8 cellular contexts compared by ENCODE assay signal in genomic region chr1:198660341-198661056, GRCh38. TPM values are rescaled to one million over a fixed set of nuclear protein-coding genes. Genes with fewer than 3 reads are reported as not detected.
A peak's percentile ranks its signal among the peaks of the same experiment; 100 is the strongest.
DNase-seq lines count a peak whose midpoint lies in the region; ATAC-seq and TF ChIP-seq lines count a peak whose summit lies in the region.

No MANE protein-coding gene starts in this region.

- H3K36me3 ChIP-seq in OCI-LY1 (ENCODE audit: insufficient read depth, low read length), result peaks cover 56% of the 10 kb centered on the region
- no peaks in the 10 kb centered on the region for H3K36me3 ChIP-seq in tibial artery

- H3K4me1 Mint-ChIP-seq in activated CD8-positive, alpha-beta memory T cell treated with anti-CD3 and anti-CD28 coated beads, Interleukin-2, amount 10 ng/mL, durations not matched to agents 7 days and 5 days, result peaks cover 76% of the 10 kb centered on the region
- H3K4me1 Mint-ChIP-seq in stimulated activated effector memory CD8-positive, alpha-beta T cell treated with anti-CD3 and anti-CD28 coated beads, Interleukin-12 subunit alpha, Interleukin-12 subunit beta, amount 100 ng/mL, for 72 hours, result peaks cover 71% of the 10 kb centered on the region

- peak overlapping the region; percentile 1; the same call in 1 of the 2 replicates for H3K4me2 ChIP-seq in OCI-LY1 (ENCODE audit: low read length)

- H3K27me3 Mint-ChIP-seq in activated CD8-positive, alpha-beta memory T cell treated with anti-CD3 and anti-CD28 coated beads, Interleukin-2, amount 10 ng/mL, durations not matched to agents 7 days and 5 days, result no peaks in the 10 kb centered on the region

- no peaks in the 10 kb centered on the region for H4K20me1 ChIP-seq in OCI-LY1 (ENCODE audit: insufficient read depth, low read length)

- no peaks in the 10 kb centered on the region for H3K27me3 ChIP-seq in OCI-LY1 (ENCODE audit: insufficient read depth, low read length)
- no peaks in the 10 kb centered on the region for H3K27me3 ChIP-seq in tibial artery

- CTCF ChIA-PET in activated CD8-positive, alpha-beta memory T cell treated with anti-CD3 and anti-CD28 coated beads, Interleukin-2, amount 10 ng/mL, durations not matched to agents 7 days and 5 days (lab: Charles Lee), result interaction anchor here (1.1 to 1.9 kb wide), 2 partner anchors 11 to 21 kb away, joined by 4 to 6 read pairs; no protein-coding TSS in a partner anchor

- H3K4me1 ChIP-seq in OCI-LY1 (ENCODE audit: insufficient read depth, low read length, severe bottlenecking) (peaks cover 95% of the 10 kb centered on the region), tibial artery (peaks cover 0 to 14% (median 4%) of the 10 kb centered on the region in 4 donors)

- H3K9me3 Mint-ChIP-seq in activated CD8-positive, alpha-beta memory T cell treated with anti-CD3 and anti-CD28 coated beads, Interleukin-2, amount 10 ng/mL, durations not matched to agents 7 days and 5 days (ENCODE audit: low read depth), result no peaks in the 10 kb centered on the region
- no peaks in the 10 kb centered on the region for H3K9me3 Mint-ChIP-seq in stimulated activated effector memory CD8-positive, alpha-beta T cell treated with anti-CD3 and anti-CD28 coated beads, Interleukin-12 subunit alpha, Interleukin-12 subunit beta, amount 100 ng/mL, for 72 hours

- peak overlapping the region; percentile 55 for H3K27ac ChIP-seq in OCI-LY1 (ENCODE audit: low read depth, low read length, poor library complexity, severe bottlenecking)
- H3K27ac ChIP-seq in tibial artery, result no peak overlapping the region

- peak overlapping the region; percentile 77 for H3K27ac Mint-ChIP-seq in activated CD8-positive, alpha-beta memory T cell treated with anti-CD3 and anti-CD28 coated beads, Interleukin-2, amount 10 ng/mL, durations not matched to agents 7 days and 5 days
- peak overlapping the region; percentile 88 for H3K27ac Mint-ChIP-seq in stimulated activated effector memory CD8-positive, alpha-beta T cell treated with anti-CD3 and anti-CD28 coated beads, Interleukin-12 subunit alpha, Interleukin-12 subunit beta, amount 100 ng/mL, for 72 hours

- no peak overlapping the region for H3K9ac ChIP-seq in OCI-LY1 (ENCODE audit: low read length)

- H3K4me3 Mint-ChIP-seq in activated CD8-positive, alpha-beta memory T cell treated with anti-CD3 and anti-CD28 coated beads, Interleukin-2, amount 10 ng/mL, durations not matched to agents 7 days and 5 days, result peak overlapping the region; percentile 55
- peak overlapping the region; percentile 67 for H3K4me3 Mint-ChIP-seq in stimulated activated effector memory CD8-positive, alpha-beta T cell treated with anti-CD3 and anti-CD28 coated beads, Interleukin-12 subunit alpha, Interleukin-12 subunit beta, amount 100 ng/mL, for 72 hours

- intact Hi-C loops in tibial artery (cut with DNase I; ENCODE audit: low total_unique reads), result no loop called here

- ATAC-seq in activated CD8-positive, alpha-beta memory T cell treated with anti-CD3 and anti-CD28 coated beads, Interleukin-2, amount 10 ng/mL, durations not matched to agents 7 days and 5 days, result peak; percentile 18
- ATAC-seq in HG02763 (IDR thresholded peaks at IDR 0.05; ENCODE audit: unreplicated experiment), result peak; percentile 32
- peak; percentile 27 for ATAC-seq in stimulated activated effector memory CD8-positive, alpha-beta T cell treated with anti-CD3 and anti-CD28 coated beads, Interleukin-12 subunit alpha, Interleukin-12 subunit beta, amount 100 ng/mL, for 72 hours

- H3K4me3 ChIP-seq in OCI-LY1 (ENCODE audit: low read depth, low read length, poor library complexity, severe bottlenecking), result no peak overlapping the region
- no peak overlapping the region for H3K4me3 ChIP-seq in tibial artery

- no peaks in the 10 kb centered on the region for H3F3A ChIP-seq in OCI-LY1 (ENCODE audit: insufficient read depth, low read length)

- peak; percentile 63 for DNase-seq in activated CD8-positive, alpha-beta memory T cell treated with anti-CD3 and anti-CD28 coated beads, Interleukin-2, amount 10 ng/mL, durations not matched to agents 7 days and 5 days
- DNase-seq in activated CD8-positive, alpha-beta memory T cell treated with anti-CD3 and anti-CD28 coated beads, Interleukin-2, amount 50 U/mL, for 4 hours, result no peak
- DNase-seq in stimulated activated effector memory CD8-positive, alpha-beta T cell treated with anti-CD3 and anti-CD28 coated beads, Interleukin-12 subunit alpha, Interleukin-12 subunit beta, amount 100 ng/mL, for 72 hours (ENCODE audit: low spot score in 2 of 2), result no peak
- DNase-seq in NCI-H1092 (lab: John Stamatoyannopoulos, UW) (no peak), tibial artery (no peak)
- no peak for DNase-seq in central memory CD4-positive, alpha-beta T cell

- TF ChIP-seq CTCF in OCI-LY1 (IDR thresholded peaks at IDR 0.05; ENCODE audit: low read length) (no peak), tibial artery (IDR thresholded peaks at IDR 0.05) (no peak)

- no peaks in the 10 kb centered on the region for H3K9me3 ChIP-seq in OCI-LY1 (ENCODE audit: low read length)
- no peaks in the 10 kb centered on the region for H3K9me3 ChIP-seq in tibial artery

- H3K36me3 Mint-ChIP-seq in activated CD8-positive, alpha-beta memory T cell treated with anti-CD3 and anti-CD28 coated beads, Interleukin-2, amount 10 ng/mL, durations not matched to agents 7 days and 5 days, result peaks cover 64% of the 10 kb centered on the region
- H3K36me3 Mint-ChIP-seq in stimulated activated effector memory CD8-positive, alpha-beta T cell treated with anti-CD3 and anti-CD28 coated beads, Interleukin-12 subunit alpha, Interleukin-12 subunit beta, amount 100 ng/mL, for 72 hours, result peaks cover 91% of the 10 kb centered on the region

- peaks cover 95% of the 10 kb centered on the region for H3K79me2 ChIP-seq in OCI-LY1 (ENCODE audit: insufficient read depth, low read length)

- H2AFZ ChIP-seq in OCI-LY1 (ENCODE audit: low read length), result no peak overlapping the region

- H3K9me2 ChIP-seq in OCI-LY1 (ENCODE audit: low read depth, low read length), result no peaks in the 10 kb centered on the region

RNA-seq across cellular contexts. Expression of gene PTPRC, which starts 21.7 kb away (rescaled TPM):
- 100 to 1,000 TPM; 556 to 674 TPM for total RNA-seq in activated CD8-positive, alpha-beta memory T cell treated with anti-CD3 and anti-CD28 coated beads, Interleukin-2, amount 10 ng/mL, durations not matched to agents 7 days and 5 days
